In genomic region chr18:3619746-3620145, GRCh38 we compare ENCODE assay signal across 19 cellular contexts.
DNase-seq lines count a peak whose midpoint lies in the region; ATAC-seq, FAIRE-seq and TF ChIP-seq lines count a peak whose summit lies in the region.
"Had no signal": no experiment of that assay in that cellular context is flagged by ENCODE, and none has a peak within 500 bp of the region (broad histone marks: within the 10 kb centered on the region; RNA-seq: fewer than 3 reads in every experiment).

No MANE protein-coding gene starts in this region.

- H2BK12ac ChIP-seq in H9 (ENCODE audit: insufficient read length, low read depth, low read length) (no peak overlapping the region), H1 (ENCODE audit: low read depth, low read length) (no peak overlapping the region), trophoblast cell (ENCODE audit: low read length) (peak overlapping the region; percentile 68)

- H3K27me3 Mint-ChIP-seq in H9 (ENCODE audit: low read depth), result peaks cover 1% of the 10 kb centered on the region; the same call in 1 of the 2 replicates
- H3K27me3 Mint-ChIP-seq: CD4-positive, alpha-beta T cell had no signal

- H4K20me1 ChIP-seq in H9 (ENCODE audit: control insufficient read depth, insufficient read depth, insufficient read length) (no peaks in the 10 kb centered on the region), H1 (replicated peaks in 1 of 2; ENCODE audit: control insufficient read depth in 1 of 2, insufficient read depth in 2 of 2, low read length in 2 of 2) (no peaks in the 10 kb centered on the region)

- H3K36me3 ChIP-seq in H1 (ENCODE audit: control insufficient read depth in 2 of 4, insufficient read depth in 4 of 4, low read length in 3 of 4) (no peaks in the 10 kb centered on the region), trophoblast cell (ENCODE audit: control insufficient read depth in 1 of 2, insufficient read depth in 2 of 2, low read length in 2 of 2) (no peaks in the 10 kb centered on the region)

- H2BK20ac ChIP-seq in H9 (ENCODE audit: low read depth, low read length, poor library complexity, severe bottlenecking) (no peak overlapping the region), H1 (ENCODE audit: low read length) (no peak overlapping the region)

- H3K23ac ChIP-seq in H9 (ENCODE audit: insufficient read length, low read depth, low read length) (no peak overlapping the region), H1 (ENCODE audit: insufficient read length) (no peak overlapping the region), trophoblast cell (ENCODE audit: low read length) (no peak overlapping the region)

- H2BK5ac ChIP-seq in H9 (ENCODE audit: insufficient read length, low read length), result no peak overlapping the region
- no peak overlapping the region for H2BK5ac ChIP-seq in H1 (ENCODE audit: low read depth, low read length)
- H2BK5ac ChIP-seq in trophoblast cell (ENCODE audit: low read depth, low read length, poor library complexity), result no peak overlapping the region

- TF ChIP-seq POLR2A in H1 (IDR thresholded peaks at IDR 0.05; ENCODE audit: control extremely low read depth in 1 of 2, low read depth in 2 of 2, low read length in 2 of 2), result no peak

- no peaks in the 10 kb centered on the region; a peak in 1 of 5 replicates for H3K9me3 Mint-ChIP-seq in H9
- H3K9me3 Mint-ChIP-seq: CD4-positive, alpha-beta T cell; GM23338 had no signal

- H4K91ac ChIP-seq in H9 (ENCODE audit: insufficient read length, low read depth, low read length) (no peak overlapping the region), H1 (replicated peaks; ENCODE audit: insufficient read length, low read length) (no peak overlapping the region), trophoblast cell (ENCODE audit: low read depth, low read length) (peak overlapping the region; percentile 57)

- no peak overlapping the region for H3K4ac ChIP-seq in H9 (ENCODE audit: low read depth, low read length)
- H3K4ac ChIP-seq in H1 (replicated peaks; ENCODE audit: insufficient read length, low read depth, low read length), result no peak overlapping the region
- no peak overlapping the region for H3K4ac ChIP-seq in trophoblast cell (ENCODE audit: low read depth, low read length)

- CTCF ChIA-PET in H1 (lab: Charles Lee; ENCODE audit: partially characterized antibody), result no interaction called here

- TF ChIP-seq CTCF in H9 (conservative IDR thresholded peaks at IDR 0.05) (no peak), H1 (IDR thresholded peaks at IDR 0.05; ENCODE audit: control extremely low read depth in 1 of 3, insufficient read depth in 1 of 3, low read depth in 1 of 3, low read length in 3 of 3) (no peak)

- DNase-seq in activated CD8-positive, alpha-beta memory T cell treated with anti-CD3 and anti-CD28 coated beads for 24 hours, result peak; percentile 28
- DNase-seq in activated CD8-positive, alpha-beta memory T cell treated with anti-CD3 and anti-CD28 coated beads, Interleukin-2, amount 50 U/mL, for 48 hours, result no peak
- DNase-seq in H9, result peak; percentile 3
- no peak for DNase-seq in H1 (ENCODE audit: low read depth in 1 of 2, low spot score in 2 of 2)
- no peak for DNase-seq in trophoblast cell
- no peak for DNase-seq in globus pallidus (ENCODE audit: low spot score)
- no peak for DNase-seq in NCI-H1105 (lab: John Stamatoyannopoulos, UW)
- DNase-seq: 8988T; ACHN; C1 segment of cervical spinal cord; CD4-positive, alpha-beta T cell; DND-41; GDM1; HCEC 1CT had no signal

- H3K14ac ChIP-seq in H9 (ENCODE audit: insufficient read depth, low read length) (no peak overlapping the region), H1 (ENCODE audit: insufficient read length) (no peak overlapping the region), trophoblast cell (ENCODE audit: low read length) (no peak overlapping the region)

- H3K79me2 ChIP-seq in H9 (ENCODE audit: insufficient read depth, low read length), result no peaks in the 10 kb centered on the region
- no peaks in the 10 kb centered on the region for H3K79me2 ChIP-seq in H1 (ENCODE audit: control insufficient read depth in 1 of 2, insufficient read depth in 2 of 2, low read length in 2 of 2)
- H3K79me2 ChIP-seq in trophoblast cell (ENCODE audit: control insufficient read depth, insufficient read depth, low read length, poor library complexity), result no peaks in the 10 kb centered on the region

- H3K4me2 ChIP-seq in H9 (ENCODE audit: insufficient read depth, insufficient read length, low read length), result no peak overlapping the region
- no peak overlapping the region for H3K4me2 ChIP-seq in H1 (ENCODE audit: insufficient read depth in 1 of 2, low read depth in 2 of 2, low read length in 2 of 2)
- H3K4me2 ChIP-seq in trophoblast cell (ENCODE audit: low read length), result no peak overlapping the region
- H3K4me2 ChIP-seq: GM23338 had no signal

- H4K8ac ChIP-seq in H9 (replicated peaks; ENCODE audit: insufficient read length, low read depth, low read length) (no peak overlapping the region), H1 (ENCODE audit: extremely low read depth, insufficient read depth, low read length) (no peak overlapping the region), trophoblast cell (ENCODE audit: low read depth, low read length) (peak overlapping the region; percentile 9)

- H4K5ac ChIP-seq in H9 (ENCODE audit: insufficient read length, low read depth, low read length) (no peak overlapping the region), H1 (ENCODE audit: insufficient read length, low read depth, low read length) (no peak overlapping the region)

- ATAC-seq in HG03565 (IDR thresholded peaks at IDR 0.05; ENCODE audit: unreplicated experiment), result no peak
- ATAC-seq: GM23338 had no signal

- TF ChIP-seq RAD21 in H1 (IDR thresholded peaks at IDR 0.05 in 1 of 2, conservative IDR thresholded peaks at IDR 0.05 in 1 of 2; ENCODE audit: low read depth in 2 of 2, low read length in 2 of 2), result no peak

- H3K9ac ChIP-seq in H9 (ENCODE audit: extremely low read depth, insufficient read length, low read length), result no peak overlapping the region
- H3K9ac ChIP-seq in H1 (replicated peaks in 1 of 4; ENCODE audit: extremely low read depth in 1 of 4, low read depth in 3 of 4, low read length in 3 of 4), result no peak overlapping the region
- no peak overlapping the region for H3K9ac ChIP-seq in trophoblast cell (ENCODE audit: low read length)

- H3K23me2 ChIP-seq in H9 (ENCODE audit: insufficient read length, low read depth, low read length, poor library complexity, severe bottlenecking) (no peaks in the 10 kb centered on the region), H1 (ENCODE audit: low read depth, low read length) (no peaks in the 10 kb centered on the region)

- H3K27ac Mint-ChIP-seq in H9, result 0 out of 7 replicates have a peak overlapping the region, but pooled peaks of 1 of the 3 experiments have one; percentile 7
- H3K27ac Mint-ChIP-seq: CD4-positive, alpha-beta T cell; GM23338 had no signal

- FAIRE-seq in H1 (lab: Jason Lieb, UNC), result no peak
- FAIRE-seq: D721Med, GM12892 had no signal

- H3K4me3 Mint-ChIP-seq in H9, result no peak overlapping the region
- H3K4me3 Mint-ChIP-seq: CD4-positive, alpha-beta T cell; GM23338 had no signal

- H3K4me1 Mint-ChIP-seq in H9, result peaks cover 28 to 29% of the 10 kb centered on the region in 2 experiments

- TF ChIP-seq EP300 in H1 (IDR thresholded peaks at IDR 0.05; ENCODE audit: borderline replicate concordance in 1 of 2, low read depth in 2 of 2, low read length in 2 of 2), result no peak

- no peak overlapping the region for H2AFZ ChIP-seq in H9 (ENCODE audit: low read length)
- H2AFZ ChIP-seq in H1 (ENCODE audit: low read length), result no peak overlapping the region
- no peak overlapping the region for H2AFZ ChIP-seq in trophoblast cell (ENCODE audit: insufficient read depth, low read length, poor library complexity)
- H2AFZ ChIP-seq: GM23338 had no signal

- H3T11ph ChIP-seq in H9 (ENCODE audit: low read length), result no peak overlapping the region

- H3K4me3 ChIP-seq in H1 (ENCODE audit: extremely low read depth in 1 of 4, insufficient read depth in 2 of 4, low read depth in 3 of 4, low read length in 4 of 4), result no peak overlapping the region
- no peak overlapping the region for H3K4me3 ChIP-seq in trophoblast cell (ENCODE audit: low read depth, low read length)
- H3K4me3 ChIP-seq: GM23338 had no signal

- H2AK5ac ChIP-seq in H9 (ENCODE audit: insufficient read length, low read length) (no peak overlapping the region), H1 (ENCODE audit: low read depth, low read length) (0 out of 2 replicates have a peak overlapping the region, but pooled peaks have one; percentile 43), trophoblast cell (ENCODE audit: low read length) (peak overlapping the region; percentile 52)

- H3K36me3 Mint-ChIP-seq in H9 (ENCODE audit: insufficient read depth in 1 of 3, low read depth in 3 of 3), result no peaks in the 10 kb centered on the region; a peak in 2 of 7 replicates

- H2BK15ac ChIP-seq in H9 (ENCODE audit: low read depth, low read length), result no peak overlapping the region
- no peak overlapping the region for H2BK15ac ChIP-seq in H1 (ENCODE audit: low read length)

- H3K27ac ChIP-seq in H9 (ENCODE audit: insufficient read length, low read depth, low read length), result no peak overlapping the region
- no peak overlapping the region for H3K27ac ChIP-seq in H1 (ENCODE audit: low read depth, low read length)
- no peak overlapping the region for H3K27ac ChIP-seq in trophoblast cell (ENCODE audit: low read depth, low read length)
- H3K27ac ChIP-seq: HL-60 had no signal

- no CpG with 5 or more reads among the region's 4 CpGs for WGBS in H9 (ENCODE audit: extremely low coverage, insufficient read length, low lambda C conversion rate)
- WGBS in H1 (ENCODE audit: extremely low coverage in 1 of 2, insufficient coverage in 1 of 2, insufficient read length in 1 of 2, insufficient replicate concordance in 2 of 2, low coverage in 1 of 2, low lambda C conversion rate in 2 of 2, missing lambda C conversion rate in 1 of 2), 2 experiments, result 94% methylated on average over 3 of the region's 4 CpGs; no CpG with 5 or more reads in 1 of the 2 experiments
- WGBS in trophoblast cell (ENCODE audit: extremely low coverage, insufficient coverage, insufficient read length), result no CpG with 5 or more reads among the region's 4 CpGs

- no peak overlapping the region for H3K56ac ChIP-seq in H9 (ENCODE audit: insufficient read length, low read depth, low read length)
- H3K56ac ChIP-seq in H1 (replicated peaks; ENCODE audit: insufficient read length, low read depth, low read length), result no peak overlapping the region

- H3K9me3 ChIP-seq in H9 (ENCODE audit: control insufficient read depth, low read depth, low read length) (no peaks in the 10 kb centered on the region), H1 (ENCODE audit: insufficient read depth in 2 of 2, low read depth in 1 of 2, low read length in 1 of 2) (no peaks in the 10 kb centered on the region), trophoblast cell (ENCODE audit: insufficient read depth, low read depth, low read length) (no peaks in the 10 kb centered on the region)

- no peak overlapping the region for H4K12ac ChIP-seq in trophoblast cell (ENCODE audit: low read depth, low read length)

- POLR2A ChIA-PET in H1 (lab: Charles Lee; ENCODE audit: partially characterized antibody), result no interaction called here

- no peaks in the 10 kb centered on the region for H3K27me3 ChIP-seq in H9 (ENCODE audit: insufficient read depth, low read length)
- no peaks in the 10 kb centered on the region for H3K27me3 ChIP-seq in H1 (replicated peaks in 1 of 4; ENCODE audit: control insufficient read depth in 3 of 4, extremely low read depth in 1 of 4, insufficient read depth in 3 of 4, low read length in 3 of 4)
- H3K27me3 ChIP-seq in trophoblast cell (ENCODE audit: insufficient read depth, low read length), result no peaks in the 10 kb centered on the region

- H2BK120ac ChIP-seq in H9 (ENCODE audit: low read depth, low read length, poor library complexity, severe bottlenecking), result no peak overlapping the region
- H2BK120ac ChIP-seq in H1 (replicated peaks; ENCODE audit: low read depth, low read length), result no peak overlapping the region
- H2BK120ac ChIP-seq in trophoblast cell (ENCODE audit: insufficient read depth, low read length, poor library complexity), result peak overlapping the region; percentile 37

- H3K79me1 ChIP-seq in H9 (ENCODE audit: insufficient read depth, low read depth, low read length, poor library complexity, severe bottlenecking), result no peaks in the 10 kb centered on the region
- H3K79me1 ChIP-seq in H1 (ENCODE audit: low read depth, low read length), result no peaks in the 10 kb centered on the region
- H3K79me1 ChIP-seq in trophoblast cell (ENCODE audit: low read length), result peaks cover 28% of the 10 kb centered on the region

- H3K4me1 ChIP-seq in H9 (ENCODE audit: insufficient read depth, low read length) (peaks cover 7% of the 10 kb centered on the region; the same call in 1 of the 2 replicates), H1 (replicated peaks in 1 of 4; ENCODE audit: control insufficient read depth in 3 of 4, insufficient read depth in 4 of 4, low read length in 3 of 4) (peaks cover 7 to 13% (median 9%) of the 10 kb centered on the region in 4 experiments), trophoblast cell (ENCODE audit: control insufficient read depth in 1 of 2, insufficient read depth in 2 of 2, low read length in 2 of 2) (peaks cover 8 to 12% of the 10 kb centered on the region in 2 experiments)

- H3K18ac ChIP-seq in H9 (ENCODE audit: insufficient read length, low read depth, low read length) (no peak overlapping the region), H1 (ENCODE audit: extremely low read depth, low read length) (no peak overlapping the region), trophoblast cell (ENCODE audit: low read length) (no peak overlapping the region)

Comparison
In these comparisons a context has a peak if more than half of its experiments do, and no peak if none do; other contexts are left out.
1. DNase-seq: peak in activated CD8-positive, alpha-beta memory T cell treated with anti-CD3 and anti-CD28 coated beads for 24 hours (single experiment) and H9 (single experiment); none in activated CD8-positive, alpha-beta memory T cell treated with anti-CD3 and anti-CD28 coated beads, Interleukin-2, amount 50 U/mL, for 48 hours (single experiment), H1 (0 of 2), trophoblast cell (0 of 2), globus pallidus (single experiment) and NCI-H1105 (single experiment).